Comparison of ENCODE assay signal across 28 cellular contexts in genomic region chr2:178976351-178976750, GRCh38.
"Had no signal": no experiment of that assay in that cellular context is flagged by ENCODE, and none has a peak within 500 bp of the region (broad histone marks: within the 10 kb centered on the region; RNA-seq: fewer than 3 reads in every experiment).

No MANE protein-coding gene starts in this region.

- H3K27me3 ChIP-seq: adrenal gland, body of pancreas, esophagus squamous epithelium, gastroesophageal sphincter, heart right ventricle had no signal

- H3K36me3 ChIP-seq: adrenal gland, esophagus squamous epithelium, gastroesophageal sphincter had no signal

- H3K4me1 ChIP-seq: adrenal gland, body of pancreas, esophagus squamous epithelium, gastroesophageal sphincter, heart right ventricle had no signal

- DNase-seq: activated CD4-positive, alpha-beta memory T cell treated with anti-CD3 and anti-CD28 coated beads for 36 hours; activated CD4-positive, alpha-beta T cell treated with anti-CD3 and anti-CD28 coated beads for 36 hours; activated CD4-positive, alpha-beta T cell treated with anti-CD3 and anti-CD28 coated beads, Interleukin-2, amount 10 ng/mL, durations not matched to agents 24 days and 14 days; activated CD4-positive, CD25-positive, alpha-beta regulatory T cell; activated CD4-positive, CD25-positive, alpha-beta regulatory T cell treated with anti-CD3 and anti-CD28 coated beads, Interleukin-2, amount 50 U/mL, for 72 hours; activated CD8-positive, alpha-beta memory T cell treated with anti-CD3 and anti-CD28 coated beads, Interleukin-2, amount 10 ng/mL, durations not matched to agents 7 days and 5 days; activated CD8-positive, alpha-beta memory T cell treated with anti-CD3 and anti-CD28 coated beads, Interleukin-2, amount 50 U/mL, for 4 hours; activated CD8-positive, alpha-beta T cell treated with anti-CD3 and anti-CD28 coated beads, Interleukin-2, amount 10 ng/mL, durations not matched to agents 7 days and 5 days; activated effector memory CD4-positive, alpha-beta T cell treated with anti-CD3 and anti-CD28 coated beads, Interleukin-2, amount 50 U/mL, for 16 hours; activated naive CD4-positive, alpha-beta T cell treated with anti-CD3 and anti-CD28 coated beads for 36 hours; activated naive CD8-positive, alpha-beta T cell treated with anti-CD3 and anti-CD28 coated beads for 36 hours; activated naive CD8-positive, alpha-beta T cell treated with anti-CD3 and anti-CD28 coated beads, Interleukin-2, amount 50 U/mL, for 24 hours; activated T-cell treated with anti-CD3 and anti-CD28 coated beads, Interleukin-2, amount 50 U/mL, for 1 hour; activated T-cell treated with anti-CD3 and anti-CD28 coated beads, Interleukin-2, amount 50 U/mL, for 48 hours; adrenal gland; amygdala; aorta; body of pancreas; caudate nucleus; cortex of kidney; dermis blood vessel endothelial cell; effector CD8-positive, alpha-beta T cell; esophagus squamous epithelium; foreskin melanocyte; heart right ventricle; T-helper 2 cell had no signal

- H3K4me3 ChIP-seq: adrenal gland, body of pancreas, esophagus squamous epithelium, gastroesophageal sphincter, heart right ventricle had no signal

- H3K27ac ChIP-seq: adrenal gland, body of pancreas, epithelial cell of prostate, esophagus squamous epithelium, gastroesophageal sphincter, heart right ventricle had no signal
